Comparison of ENCODE assay signal across 12 cellular contexts in the genomic region with DNA sequence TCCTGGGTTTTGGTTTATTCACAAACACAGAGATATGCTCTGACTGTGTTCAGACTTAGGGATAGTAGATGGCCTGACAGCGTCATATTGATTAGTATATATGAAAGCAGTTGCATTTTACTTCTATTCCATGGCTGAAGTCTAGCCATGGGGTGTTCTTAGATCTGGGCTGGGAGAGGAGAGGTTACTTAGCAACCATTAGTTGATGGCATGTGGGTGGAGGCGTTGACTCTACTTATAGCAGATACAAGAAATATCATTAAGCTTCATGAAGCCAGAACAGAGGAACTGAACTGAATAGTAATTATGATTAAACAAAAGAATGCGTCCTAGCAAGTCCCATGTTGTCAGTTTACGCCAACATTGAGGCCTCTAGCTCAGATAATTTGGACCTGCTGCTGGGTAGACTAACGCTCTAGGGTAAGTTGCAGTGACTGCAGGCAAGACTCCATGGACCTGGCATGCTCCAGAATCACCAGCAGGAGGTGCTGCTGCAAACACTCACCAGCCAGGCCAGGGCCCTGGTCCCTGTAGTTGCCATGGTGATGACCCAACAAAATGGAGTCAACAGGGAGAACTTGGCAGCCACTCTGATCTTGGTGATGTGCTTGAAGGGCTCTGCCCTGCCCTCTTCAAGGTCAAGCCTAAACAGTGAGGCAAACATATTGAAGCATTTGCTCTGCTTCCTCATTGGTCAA.
DNase-seq lines count a peak whose midpoint lies in the region; ATAC-seq and TF ChIP-seq lines count a peak whose summit lies in the region.
"Had no signal": no experiment of that assay in that cellular context is flagged by ENCODE, and none has a peak within 500 bp of the region (broad histone marks: within the 10 kb centered on the region; RNA-seq: fewer than 3 reads in every experiment).

No MANE protein-coding gene starts in this region.

- intact Hi-C loops in activated B cell treated with CpG ODN at 0.5 μM for 24 hours (cut with micrococcal nuclease): loop anchor here (2.0 kb wide), 1 partner anchor 270 kb away; no protein-coding TSS in a partner anchor

- no peaks in the 10 kb centered on the region for H3K9me3 Mint-ChIP-seq in activated B cell treated with CpG ODN at 0.5 μM for 24 hours
- peaks cover 1% of the 10 kb centered on the region for H3K9me3 Mint-ChIP-seq in memory B cell
- no peaks in the 10 kb centered on the region for H3K9me3 Mint-ChIP-seq in activated CD8-positive, alpha-beta memory T cell treated with anti-CD3 and anti-CD28 coated beads, Interleukin-2, amount 10 ng/mL, durations not matched to agents 7 days and 5 days (ENCODE audit: low read depth)
- H3K9me3 Mint-ChIP-seq: stimulated activated naive CD8-positive, alpha-beta T cell treated with anti-CD3 and anti-CD28 coated beads, Interleukin-15, amount 100 ng/mL, for 72 hours had no signal

- H3K36me3 Mint-ChIP-seq in activated B cell treated with CpG ODN at 0.5 μM for 24 hours (ENCODE audit: low read depth): no peaks in the 10 kb centered on the region
- H3K36me3 Mint-ChIP-seq in memory B cell: peaks cover 5% of the 10 kb centered on the region
- H3K36me3 Mint-ChIP-seq in activated CD8-positive, alpha-beta memory T cell treated with anti-CD3 and anti-CD28 coated beads, Interleukin-2, amount 10 ng/mL, durations not matched to agents 7 days and 5 days: no peaks in the 10 kb centered on the region
- H3K36me3 Mint-ChIP-seq: activated naive CD8-positive, alpha-beta T cell treated with anti-CD3 and anti-CD28 coated beads for 36 hours had no signal

- H3K4me3 Mint-ChIP-seq in activated B cell treated with CpG ODN at 0.5 μM for 24 hours: no peak overlapping the region
- H3K4me3 Mint-ChIP-seq in memory B cell: no peak overlapping the region
- H3K4me3 Mint-ChIP-seq in activated CD8-positive, alpha-beta memory T cell treated with anti-CD3 and anti-CD28 coated beads, Interleukin-2, amount 10 ng/mL, durations not matched to agents 7 days and 5 days: no peak overlapping the region
- H3K4me3 Mint-ChIP-seq: activated naive CD8-positive, alpha-beta T cell treated with anti-CD3 and anti-CD28 coated beads for 36 hours; stimulated activated naive CD8-positive, alpha-beta T cell treated with anti-CD3 and anti-CD28 coated beads, Interleukin-15, amount 100 ng/mL, for 72 hours had no signal

- H3K27ac Mint-ChIP-seq in activated B cell treated with CpG ODN at 0.5 μM for 24 hours (no peak overlapping the region), memory B cell (no peak overlapping the region)
- H3K27ac Mint-ChIP-seq in activated CD8-positive, alpha-beta memory T cell treated with anti-CD3 and anti-CD28 coated beads, Interleukin-2, amount 10 ng/mL, durations not matched to agents 7 days and 5 days: no peak overlapping the region
- H3K27ac Mint-ChIP-seq: activated naive CD8-positive, alpha-beta T cell treated with anti-CD3 and anti-CD28 coated beads for 36 hours; stimulated activated naive CD8-positive, alpha-beta T cell treated with anti-CD3 and anti-CD28 coated beads, Interleukin-15, amount 100 ng/mL, for 72 hours had no signal

- H3K27me3 Mint-ChIP-seq in activated B cell treated with CpG ODN at 0.5 μM for 24 hours (peaks cover 10% of the 10 kb centered on the region), memory B cell (peaks cover 2% of the 10 kb centered on the region)
- H3K27me3 Mint-ChIP-seq in activated CD8-positive, alpha-beta memory T cell treated with anti-CD3 and anti-CD28 coated beads, Interleukin-2, amount 10 ng/mL, durations not matched to agents 7 days and 5 days: peaks cover 28% of the 10 kb centered on the region

- DNase-seq in DMS79 treated with DMSO at 0.1 percent for 48 hours (lab: John Stamatoyannopoulos, UW) (peak; percentile 18), HT-29 (ENCODE audit: low spot score) (peak; percentile 59), activated B cell treated with CpG ODN at 0.5 μM for 24 hours (no peak), memory B cell (ENCODE audit: low spot score in 2 of 2) (no peak), cortex of kidney (lab: John Stamatoyannopoulos, UW) (no peak)
- no peak for DNase-seq in stimulated activated CD4-positive, alpha-beta T cell treated with anti-CD3 and anti-CD28 coated beads, Interleukin-12 subunit alpha, Interleukin-12 subunit beta, amount 100 ng/mL, for 4 hours
- no peak for DNase-seq in activated CD8-positive, alpha-beta memory T cell treated with anti-CD3 and anti-CD28 coated beads, Interleukin-2, amount 10 ng/mL, durations not matched to agents 7 days and 5 days
- DNase-seq in stimulated activated CD4-positive, alpha-beta T cell treated with anti-CD3 and anti-CD28 coated beads, Interleukin-4, amount 100 ng/mL, for 1 hour: no peak
- DNase-seq: activated naive CD8-positive, alpha-beta T cell treated with anti-CD3 and anti-CD28 coated beads for 36 hours; NCI-H2081 treated with DMSO at 0.1 percent for 48 hours; spleen; stimulated activated naive CD8-positive, alpha-beta T cell treated with anti-CD3 and anti-CD28 coated beads, Interleukin-15, amount 100 ng/mL, for 72 hours had no signal

- POLR2A ChIA-PET in activated B cell treated with CpG ODN at 0.5 μM for 24 hours (lab: Charles Lee): interaction anchor here (1.5 kb wide), 1 partner anchor 11 kb away, joined by 3 read pairs; no protein-coding TSS in a partner anchor

- CTCF ChIA-PET in activated B cell treated with CpG ODN at 0.5 μM for 24 hours (lab: Charles Lee): interaction anchor here (0.7 kb wide), 1 partner anchor 270 kb away, joined by 3 read pairs; no protein-coding TSS in a partner anchor
- CTCF ChIA-PET in activated CD8-positive, alpha-beta memory T cell treated with anti-CD3 and anti-CD28 coated beads, Interleukin-2, amount 10 ng/mL, durations not matched to agents 7 days and 5 days (lab: Charles Lee): interaction anchor here (1.0 kb wide), 1 partner anchor 270 kb away, joined by 3 read pairs; no protein-coding TSS in a partner anchor

- no peaks in the 10 kb centered on the region for H3K4me1 Mint-ChIP-seq in activated B cell treated with CpG ODN at 0.5 μM for 24 hours
- H3K4me1 Mint-ChIP-seq in memory B cell: no peaks in the 10 kb centered on the region
- no peaks in the 10 kb centered on the region for H3K4me1 Mint-ChIP-seq in activated CD8-positive, alpha-beta memory T cell treated with anti-CD3 and anti-CD28 coated beads, Interleukin-2, amount 10 ng/mL, durations not matched to agents 7 days and 5 days
- H3K4me1 Mint-ChIP-seq: activated naive CD8-positive, alpha-beta T cell treated with anti-CD3 and anti-CD28 coated beads for 36 hours; stimulated activated naive CD8-positive, alpha-beta T cell treated with anti-CD3 and anti-CD28 coated beads, Interleukin-15, amount 100 ng/mL, for 72 hours had no signal

- ATAC-seq in activated B cell treated with CpG ODN at 0.5 μM for 24 hours (ENCODE audit: low read depth): peak; percentile 31
- ATAC-seq in memory B cell (ENCODE audit: low read depth): peak; percentile 59
- ATAC-seq in activated CD8-positive, alpha-beta memory T cell treated with anti-CD3 and anti-CD28 coated beads, Interleukin-2, amount 10 ng/mL, durations not matched to agents 7 days and 5 days: no peak
- ATAC-seq: stimulated activated naive CD8-positive, alpha-beta T cell treated with anti-CD3 and anti-CD28 coated beads, Interleukin-15, amount 100 ng/mL, for 72 hours had no signal

- TF ChIP-seq CTCF in activated B cell treated with CpG ODN at 0.5 μM for 24 hours (IDR thresholded peaks at IDR 0.05): no peak

Comparison
In these comparisons a context has a peak if more than half of its experiments do, and no peak if none do; other contexts are left out.
1. DNase-seq: peak in DMS79 treated with DMSO at 0.1 percent for 48 hours (single experiment) and HT-29 (single experiment); none in activated B cell treated with CpG ODN at 0.5 μM for 24 hours (single experiment), memory B cell (0 of 2), stimulated activated CD4-positive, alpha-beta T cell treated with anti-CD3 and anti-CD28 coated beads, Interleukin-12 subunit alpha, Interleukin-12 subunit beta, amount 100 ng/mL, for 4 hours (single experiment), cortex of kidney (single experiment), activated CD8-positive, alpha-beta memory T cell treated with anti-CD3 and anti-CD28 coated beads, Interleukin-2, amount 10 ng/mL, durations not matched to agents 7 days and 5 days (single experiment) and stimulated activated CD4-positive, alpha-beta T cell treated with anti-CD3 and anti-CD28 coated beads, Interleukin-4, amount 100 ng/mL, for 1 hour (single experiment).